Comparison of ENCODE assay signal across 1 cellular context in the genomic region with DNA sequence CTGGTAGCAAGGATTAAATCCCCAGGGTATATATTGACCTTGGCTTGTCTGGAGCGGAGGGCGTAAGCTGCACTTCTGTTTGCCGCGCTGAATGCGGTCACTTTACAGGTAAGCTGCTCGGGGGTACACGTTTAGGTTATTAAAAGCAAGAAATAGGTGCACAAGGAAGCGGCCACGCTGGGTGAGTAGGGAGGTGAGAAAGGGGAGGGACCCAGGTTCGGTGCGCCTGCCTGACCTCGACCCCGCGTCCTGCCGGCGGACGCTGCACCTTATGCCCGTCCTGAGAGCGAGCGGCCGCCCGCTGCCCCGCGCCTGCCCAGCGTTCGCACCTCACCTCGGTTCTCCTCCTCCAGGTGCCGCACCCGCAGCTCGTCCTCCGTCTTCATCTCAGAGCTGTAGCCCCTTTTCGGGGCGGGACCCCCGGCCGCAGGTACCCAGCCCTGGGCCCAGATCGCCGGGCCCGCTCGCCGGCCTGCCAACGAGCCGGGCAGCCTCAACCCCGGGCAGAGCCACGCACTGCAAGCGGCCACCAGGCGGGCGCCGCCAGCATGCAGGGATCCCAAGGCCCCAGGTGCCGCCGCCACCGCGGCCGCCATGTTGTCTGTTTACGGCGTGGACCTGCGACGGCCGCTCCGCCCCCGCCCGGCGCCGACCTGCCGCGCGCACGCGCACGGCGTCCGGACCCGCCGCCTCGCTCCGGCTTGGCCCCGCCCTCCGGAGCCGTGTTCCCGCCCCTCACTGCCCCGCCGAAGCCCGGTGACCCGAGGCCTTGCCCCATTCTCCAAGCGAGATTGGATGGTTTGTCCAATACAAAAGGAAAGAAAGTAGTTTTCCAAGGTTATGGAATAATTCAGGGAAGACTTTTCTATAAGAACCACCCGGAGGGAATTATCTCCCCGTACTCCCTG.
TF ChIP-seq lines count a peak whose summit lies in the region.

A gene with protein sequence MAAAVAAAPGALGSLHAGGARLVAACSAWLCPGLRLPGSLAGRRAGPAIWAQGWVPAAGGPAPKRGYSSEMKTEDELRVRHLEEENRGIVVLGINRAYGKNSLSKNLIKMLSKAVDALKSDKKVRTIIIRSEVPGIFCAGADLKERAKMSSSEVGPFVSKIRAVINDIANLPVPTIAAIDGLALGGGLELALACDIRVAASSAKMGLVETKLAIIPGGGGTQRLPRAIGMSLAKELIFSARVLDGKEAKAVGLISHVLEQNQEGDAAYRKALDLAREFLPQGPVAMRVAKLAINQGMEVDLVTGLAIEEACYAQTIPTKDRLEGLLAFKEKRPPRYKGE (minus strand): TSS at position 625 of the 908 bp plus-strand sequence. CDS start 29 bp downstream, at position 596.

TF ChIP-seq in HepG2, 621 proteins besides CTCF, POLR2A, EP300 and RAD21 (continued from another document and continues in another):
- no peak for TF ChIP-seq KAT2B (IDR thresholded peaks at IDR 0.05; ENCODE audit: borderline replicate concordance, low read depth, low read length)
- TF ChIP-seq SP1 (IDR thresholded peaks at IDR 0.05), result no peak
- no peak for TF ChIP-seq SP1 (CRISPR knock-in tag; IDR thresholded peaks at IDR 0.05)
- TF ChIP-seq, protein P1, sequence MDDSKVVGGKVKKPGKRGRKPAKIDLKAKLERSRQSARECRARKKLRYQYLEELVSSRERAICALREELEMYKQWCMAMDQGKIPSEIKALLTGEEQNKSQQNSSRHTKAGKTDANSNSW (CRISPR knock-in tag; IDR thresholded peaks at IDR 0.05; ENCODE audit: borderline replicate concordance), result no peak
- TF ChIP-seq, protein P2, sequence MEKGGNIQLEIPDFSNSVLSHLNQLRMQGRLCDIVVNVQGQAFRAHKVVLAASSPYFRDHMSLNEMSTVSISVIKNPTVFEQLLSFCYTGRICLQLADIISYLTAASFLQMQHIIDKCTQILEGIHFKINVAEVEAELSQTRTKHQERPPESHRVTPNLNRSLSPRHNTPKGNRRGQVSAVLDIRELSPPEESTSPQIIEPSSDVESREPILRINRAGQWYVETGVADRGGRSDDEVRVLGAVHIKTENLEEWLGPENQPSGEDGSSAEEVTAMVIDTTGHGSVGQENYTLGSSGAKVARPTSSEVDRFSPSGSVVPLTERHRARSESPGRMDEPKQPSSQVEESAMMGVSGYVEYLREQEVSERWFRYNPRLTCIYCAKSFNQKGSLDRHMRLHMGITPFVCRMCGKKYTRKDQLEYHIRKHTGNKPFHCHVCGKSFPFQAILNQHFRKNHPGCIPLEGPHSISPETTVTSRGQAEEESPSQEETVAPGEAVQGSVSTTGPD (CRISPR knock-in tag; IDR thresholded peaks at IDR 0.05), result no peak
- TF ChIP-seq, protein P3, sequence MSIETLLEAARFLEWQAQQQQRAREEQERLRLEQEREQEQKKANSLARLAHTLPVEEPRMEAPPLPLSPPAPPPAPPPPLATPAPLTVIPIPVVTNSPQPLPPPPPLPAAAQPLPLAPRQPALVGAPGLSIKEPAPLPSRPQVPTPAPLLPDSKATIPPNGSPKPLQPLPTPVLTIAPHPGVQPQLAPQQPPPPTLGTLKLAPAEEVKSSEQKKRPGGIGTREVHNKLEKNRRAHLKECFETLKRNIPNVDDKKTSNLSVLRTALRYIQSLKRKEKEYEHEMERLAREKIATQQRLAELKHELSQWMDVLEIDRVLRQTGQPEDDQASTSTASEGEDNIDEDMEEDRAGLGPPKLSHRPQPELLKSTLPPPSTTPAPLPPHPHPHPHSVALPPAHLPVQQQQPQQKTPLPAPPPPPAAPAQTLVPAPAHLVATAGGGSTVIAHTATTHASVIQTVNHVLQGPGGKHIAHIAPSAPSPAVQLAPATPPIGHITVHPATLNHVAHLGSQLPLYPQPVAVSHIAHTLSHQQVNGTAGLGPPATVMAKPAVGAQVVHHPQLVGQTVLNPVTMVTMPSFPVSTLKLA (IDR thresholded peaks at IDR 0.05), result no peak
- 0 out of 2 replicates have a peak, but pooled peaks have one; percentile 11 for TF ChIP-seq TP53 (CRISPR knock-in tag; conservative IDR thresholded peaks at IDR 0.05)
- no peak for TF ChIP-seq HDAC6 (IDR thresholded peaks at IDR 0.05; ENCODE audit: low read depth, low read length)
- TF ChIP-seq CEBPB (IDR thresholded peaks at IDR 0.05; ENCODE audit: borderline replicate concordance, low read depth, low read length), result no peak
- no peak for TF ChIP-seq HDAC2 (CRISPR knock-in tag; IDR thresholded peaks at IDR 0.05)
- TF ChIP-seq, protein P4, sequence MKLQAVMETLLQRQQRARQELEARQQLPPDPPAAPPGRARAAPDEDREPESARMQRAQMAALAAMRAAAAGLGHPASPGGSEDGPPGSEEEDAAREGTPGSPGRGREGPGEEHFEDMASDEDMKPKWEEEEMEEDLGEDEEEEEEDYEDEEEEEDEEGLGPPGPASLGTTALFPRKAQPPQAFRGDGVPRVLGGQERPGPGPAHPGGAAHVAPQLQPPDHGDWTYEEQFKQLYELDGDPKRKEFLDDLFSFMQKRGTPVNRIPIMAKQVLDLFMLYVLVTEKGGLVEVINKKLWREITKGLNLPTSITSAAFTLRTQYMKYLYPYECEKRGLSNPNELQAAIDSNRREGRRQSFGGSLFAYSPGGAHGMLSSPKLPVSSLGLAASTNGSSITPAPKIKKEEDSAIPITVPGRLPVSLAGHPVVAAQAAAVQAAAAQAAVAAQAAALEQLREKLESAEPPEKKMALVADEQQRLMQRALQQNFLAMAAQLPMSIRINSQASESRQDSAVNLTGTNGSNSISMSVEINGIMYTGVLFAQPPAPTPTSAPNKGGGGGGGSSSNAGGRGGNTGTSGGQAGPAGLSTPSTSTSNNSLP (IDR thresholded peaks at IDR 0.05; ENCODE audit: low read depth, low read length), result no peak
- TF ChIP-seq AGO1 (IDR thresholded peaks at IDR 0.05; ENCODE audit: low read depth, low read length, poor library complexity, severe bottlenecking), result no peak
- no peak for TF ChIP-seq PCBP1 (IDR thresholded peaks at IDR 0.05; ENCODE audit: borderline replicate concordance, low read depth, low read length)
- TF ChIP-seq, protein P5, sequence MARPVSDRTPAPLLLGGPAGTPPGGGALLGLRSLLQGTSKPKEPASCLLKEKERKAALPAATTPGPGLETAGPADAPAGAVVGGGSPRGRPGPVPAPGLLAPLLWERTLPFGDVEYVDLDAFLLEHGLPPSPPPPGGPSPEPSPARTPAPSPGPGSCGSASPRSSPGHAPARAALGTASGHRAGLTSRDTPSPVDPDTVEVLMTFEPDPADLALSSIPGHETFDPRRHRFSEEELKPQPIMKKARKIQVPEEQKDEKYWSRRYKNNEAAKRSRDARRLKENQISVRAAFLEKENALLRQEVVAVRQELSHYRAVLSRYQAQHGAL (CRISPR knock-in tag; IDR thresholded peaks at IDR 0.05; ENCODE audit: not compliant biosample characterization), result no peak
- TF ChIP-seq, protein P6, sequence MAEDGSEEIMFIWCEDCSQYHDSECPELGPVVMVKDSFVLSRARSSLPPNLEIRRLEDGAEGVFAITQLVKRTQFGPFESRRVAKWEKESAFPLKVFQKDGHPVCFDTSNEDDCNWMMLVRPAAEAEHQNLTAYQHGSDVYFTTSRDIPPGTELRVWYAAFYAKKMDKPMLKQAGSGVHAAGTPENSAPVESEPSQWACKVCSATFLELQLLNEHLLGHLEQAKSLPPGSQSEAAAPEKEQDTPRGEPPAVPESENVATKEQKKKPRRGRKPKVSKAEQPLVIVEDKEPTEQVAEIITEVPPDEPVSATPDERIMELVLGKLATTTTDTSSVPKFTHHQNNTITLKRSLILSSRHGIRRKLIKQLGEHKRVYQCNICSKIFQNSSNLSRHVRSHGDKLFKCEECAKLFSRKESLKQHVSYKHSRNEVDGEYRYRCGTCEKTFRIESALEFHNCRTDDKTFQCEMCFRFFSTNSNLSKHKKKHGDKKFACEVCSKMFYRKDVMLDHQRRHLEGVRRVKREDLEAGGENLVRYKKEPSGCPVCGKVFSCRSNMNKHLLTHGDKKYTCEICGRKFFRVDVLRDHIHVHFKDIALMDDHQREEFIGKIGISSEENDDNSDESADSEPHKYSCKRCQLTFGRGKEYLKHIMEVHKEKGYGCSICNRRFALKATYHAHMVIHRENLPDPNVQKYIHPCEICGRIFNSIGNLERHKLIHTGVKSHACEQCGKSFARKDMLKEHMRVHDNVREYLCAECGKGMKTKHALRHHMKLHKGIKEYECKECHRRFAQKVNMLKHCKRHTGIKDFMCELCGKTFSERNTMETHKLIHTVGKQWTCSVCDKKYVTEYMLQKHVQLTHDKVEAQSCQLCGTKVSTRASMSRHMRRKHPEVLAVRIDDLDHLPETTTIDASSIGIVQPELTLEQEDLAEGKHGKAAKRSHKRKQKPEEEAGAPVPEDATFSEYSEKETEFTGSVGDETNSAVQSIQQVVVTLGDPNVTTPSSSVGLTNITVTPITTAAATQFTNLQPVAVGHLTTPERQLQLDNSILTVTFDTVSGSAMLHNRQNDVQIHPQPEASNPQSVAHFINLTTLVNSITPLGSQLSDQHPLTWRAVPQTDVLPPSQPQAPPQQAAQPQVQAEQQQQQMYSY (CRISPR knock-in tag; IDR thresholded peaks at IDR 0.05), result 0 out of 2 replicates have a peak, but pooled peaks have one; percentile 11
- peak; percentile 85 for TF ChIP-seq AGO2 (optimal IDR thresholded peaks at IDR 0.05; ENCODE audit: low read depth, low read length)
- no peak for TF ChIP-seq NFIB (CRISPR knock-in tag; IDR thresholded peaks at IDR 0.05; ENCODE audit: borderline replicate concordance)
- TF ChIP-seq, protein P7, sequence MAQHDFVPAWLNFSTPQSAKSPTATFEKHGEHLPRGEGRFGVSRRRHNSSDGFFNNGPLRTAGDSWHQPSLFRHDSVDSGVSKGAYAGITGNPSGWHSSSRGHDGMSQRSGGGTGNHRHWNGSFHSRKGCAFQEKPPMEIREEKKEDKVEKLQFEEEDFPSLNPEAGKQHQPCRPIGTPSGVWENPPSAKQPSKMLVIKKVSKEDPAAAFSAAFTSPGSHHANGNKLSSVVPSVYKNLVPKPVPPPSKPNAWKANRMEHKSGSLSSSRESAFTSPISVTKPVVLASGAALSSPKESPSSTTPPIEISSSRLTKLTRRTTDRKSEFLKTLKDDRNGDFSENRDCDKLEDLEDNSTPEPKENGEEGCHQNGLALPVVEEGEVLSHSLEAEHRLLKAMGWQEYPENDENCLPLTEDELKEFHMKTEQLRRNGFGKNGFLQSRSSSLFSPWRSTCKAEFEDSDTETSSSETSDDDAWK (CRISPR knock-in tag; IDR thresholded peaks at IDR 0.05), result no peak
- TF ChIP-seq MED1 (CRISPR knock-in tag; IDR thresholded peaks at IDR 0.05), result peak; percentile 53
- TF ChIP-seq MTF1 (CRISPR knock-in tag; IDR thresholded peaks at IDR 0.05), result no peak
- TF ChIP-seq ZNF260 (CRISPR knock-in tag; IDR thresholded peaks at IDR 0.05; ENCODE audit: borderline replicate concordance, low read depth), result no peak
- TF ChIP-seq ZNF781 (CRISPR knock-in tag; IDR thresholded peaks at IDR 0.05; ENCODE audit: borderline replicate concordance, not compliant biosample characterization), result no peak
- no peak for TF ChIP-seq ZNF30 (CRISPR knock-in tag; IDR thresholded peaks at IDR 0.05)
- TF ChIP-seq RELA (CRISPR knock-in tag; IDR thresholded peaks at IDR 0.05), result no peak
- TF ChIP-seq, protein P8, sequence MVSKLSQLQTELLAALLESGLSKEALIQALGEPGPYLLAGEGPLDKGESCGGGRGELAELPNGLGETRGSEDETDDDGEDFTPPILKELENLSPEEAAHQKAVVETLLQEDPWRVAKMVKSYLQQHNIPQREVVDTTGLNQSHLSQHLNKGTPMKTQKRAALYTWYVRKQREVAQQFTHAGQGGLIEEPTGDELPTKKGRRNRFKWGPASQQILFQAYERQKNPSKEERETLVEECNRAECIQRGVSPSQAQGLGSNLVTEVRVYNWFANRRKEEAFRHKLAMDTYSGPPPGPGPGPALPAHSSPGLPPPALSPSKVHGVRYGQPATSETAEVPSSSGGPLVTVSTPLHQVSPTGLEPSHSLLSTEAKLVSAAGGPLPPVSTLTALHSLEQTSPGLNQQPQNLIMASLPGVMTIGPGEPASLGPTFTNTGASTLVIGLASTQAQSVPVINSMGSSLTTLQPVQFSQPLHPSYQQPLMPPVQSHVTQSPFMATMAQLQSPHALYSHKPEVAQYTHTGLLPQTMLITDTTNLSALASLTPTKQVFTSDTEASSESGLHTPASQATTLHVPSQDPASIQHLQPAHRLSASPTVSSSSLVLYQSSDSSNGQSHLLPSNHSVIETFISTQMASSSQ (IDR thresholded peaks at IDR 0.05; ENCODE audit: low read depth), result no peak
- TF ChIP-seq, protein P8 (CRISPR knock-in tag; IDR thresholded peaks at IDR 0.05; ENCODE audit: borderline replicate concordance), result no peak
- 0 out of 2 replicates have a peak, but pooled peaks have one; percentile 43 for TF ChIP-seq TSC22D2 (CRISPR knock-in tag; IDR thresholded peaks at IDR 0.05; ENCODE audit: borderline replicate concordance)
- TF ChIP-seq ERF (CRISPR knock-in tag; IDR thresholded peaks at IDR 0.05), result no peak; the same call in 1 of the 2 replicates
- peak; percentile 56 for TF ChIP-seq PHF20 (CRISPR knock-in tag; IDR thresholded peaks at IDR 0.05)
- TF ChIP-seq ZNF724P (CRISPR knock-in tag; IDR thresholded peaks at IDR 0.05; ENCODE audit: borderline replicate concordance), result peak; percentile 69; the same call in 1 of the 2 replicates
- TF ChIP-seq PTBP1 (IDR thresholded peaks at IDR 0.05; ENCODE audit: low read depth, low read length, poor library complexity, severe bottlenecking), result no peak
- TF ChIP-seq MEIS1 (CRISPR knock-in tag; IDR thresholded peaks at IDR 0.05; ENCODE audit: borderline replicate concordance), result no peak
- TF ChIP-seq SOX5 (CRISPR knock-in tag; IDR thresholded peaks at IDR 0.05; ENCODE audit: borderline replicate concordance), result no peak
- TF ChIP-seq ZNF264 (CRISPR knock-in tag; IDR thresholded peaks at IDR 0.05), result no peak
- no peak for TF ChIP-seq NFATC3 (CRISPR knock-in tag; IDR thresholded peaks at IDR 0.05)
- TF ChIP-seq GABPB1 (CRISPR knock-in tag; IDR thresholded peaks at IDR 0.05), result peak; percentile 66; the same call in 1 of the 2 replicates
